In the genomic region with DNA sequence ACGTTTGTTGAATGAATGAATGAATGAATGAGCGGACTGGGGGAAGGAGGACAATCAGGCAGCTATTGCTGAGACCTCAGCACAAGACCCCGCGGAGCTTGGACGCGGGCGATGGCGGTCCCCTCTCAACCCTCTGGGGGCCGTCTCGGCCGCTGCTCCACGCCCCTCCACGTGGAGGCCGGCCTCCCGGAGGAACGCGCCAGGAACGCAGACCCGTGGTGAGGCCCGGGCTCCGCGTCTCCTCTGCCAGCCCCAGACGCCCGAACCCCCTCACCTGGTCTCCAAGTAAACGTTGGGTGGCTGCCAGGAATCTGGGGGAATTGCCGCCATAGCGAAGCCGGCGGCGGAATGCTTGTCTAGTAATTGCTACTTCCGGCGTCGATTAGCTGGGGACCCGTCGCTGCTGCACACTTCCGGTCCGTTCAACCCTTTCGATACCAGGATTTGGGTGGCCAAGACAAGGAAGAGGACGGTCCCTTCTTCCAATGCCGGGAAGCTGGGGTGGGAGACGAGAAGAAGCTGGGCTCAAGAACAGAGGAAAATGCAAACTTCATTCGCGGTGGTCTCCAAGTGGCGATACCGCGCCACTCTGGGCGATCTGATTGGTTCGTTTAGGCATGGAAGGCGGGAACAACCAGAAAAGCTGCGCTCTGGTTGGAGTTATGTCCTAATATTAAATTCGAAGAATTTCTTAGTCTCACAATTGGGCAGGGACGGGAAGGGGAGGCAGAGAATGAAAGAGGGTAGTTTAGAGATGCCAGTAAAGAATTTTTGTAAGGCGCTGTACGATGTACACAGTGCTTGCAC, we compare ENCODE assay signal across 1 cellular context.
TF ChIP-seq lines count a peak whose summit lies in the region.

A gene (minus strand): TSS at position 361 of the 807 bp plus-strand sequence. CDS start 31 bp downstream, at position 330.

TF ChIP-seq in HEK293, 187 proteins besides CTCF, POLR2A, EP300 and RAD21 (continued from another document and continues in another):
- TF ChIP-seq, protein P1, sequence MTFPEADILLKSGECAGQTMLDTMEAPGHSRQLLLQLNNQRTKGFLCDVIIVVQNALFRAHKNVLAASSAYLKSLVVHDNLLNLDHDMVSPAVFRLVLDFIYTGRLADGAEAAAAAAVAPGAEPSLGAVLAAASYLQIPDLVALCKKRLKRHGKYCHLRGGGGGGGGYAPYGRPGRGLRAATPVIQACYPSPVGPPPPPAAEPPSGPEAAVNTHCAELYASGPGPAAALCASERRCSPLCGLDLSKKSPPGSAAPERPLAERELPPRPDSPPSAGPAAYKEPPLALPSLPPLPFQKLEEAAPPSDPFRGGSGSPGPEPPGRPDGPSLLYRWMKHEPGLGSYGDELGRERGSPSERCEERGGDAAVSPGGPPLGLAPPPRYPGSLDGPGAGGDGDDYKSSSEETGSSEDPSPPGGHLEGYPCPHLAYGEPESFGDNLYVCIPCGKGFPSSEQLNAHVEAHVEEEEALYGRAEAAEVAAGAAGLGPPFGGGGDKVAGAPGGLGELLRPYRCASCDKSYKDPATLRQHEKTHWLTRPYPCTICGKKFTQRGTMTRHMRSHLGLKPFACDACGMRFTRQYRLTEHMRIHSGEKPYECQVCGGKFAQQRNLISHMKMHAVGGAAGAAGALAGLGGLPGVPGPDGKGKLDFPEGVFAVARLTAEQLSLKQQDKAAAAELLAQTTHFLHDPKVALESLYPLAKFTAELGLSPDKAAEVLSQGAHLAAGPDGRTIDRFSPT (tag by site-specific recombination; IDR thresholded peaks at IDR 0.05) = no peak
- TF ChIP-seq, protein P2, sequence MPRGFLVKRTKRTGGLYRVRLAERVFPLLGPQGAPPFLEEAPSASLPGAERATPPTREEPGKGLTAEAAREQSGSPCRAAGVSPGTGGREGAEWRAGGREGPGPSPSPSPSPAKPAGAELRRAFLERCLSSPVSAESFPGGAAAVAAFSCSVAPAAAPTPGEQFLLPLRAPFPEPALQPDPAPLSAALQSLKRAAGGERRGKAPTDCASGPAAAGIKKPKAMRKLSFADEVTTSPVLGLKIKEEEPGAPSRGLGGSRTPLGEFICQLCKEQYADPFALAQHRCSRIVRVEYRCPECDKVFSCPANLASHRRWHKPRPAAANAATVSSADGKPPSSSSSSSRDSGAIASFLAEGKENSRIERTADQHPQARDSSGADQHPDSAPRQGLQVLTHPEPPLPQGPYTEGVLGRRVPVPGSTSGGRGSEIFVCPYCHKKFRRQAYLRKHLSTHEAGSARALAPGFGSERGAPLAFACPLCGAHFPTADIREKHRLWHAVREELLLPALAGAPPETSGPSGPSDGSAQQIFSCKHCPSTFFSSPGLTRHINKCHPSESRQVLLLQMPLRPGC (tag by site-specific recombination; IDR thresholded peaks at IDR 0.05) = peak; percentile 93
- TF ChIP-seq ZBTB17 (tag by site-specific recombination; IDR thresholded peaks at IDR 0.05) (peak; percentile 87), ZNF302 (tag by site-specific recombination; IDR thresholded peaks at IDR 0.05; ENCODE audit: low read depth) (no peak), REPIN1 (tag by site-specific recombination; IDR thresholded peaks at IDR 0.05; ENCODE audit: low read depth) (no peak; the same call in 1 of the 2 replicates), BCL11B (tag by site-specific recombination; IDR thresholded peaks at IDR 0.05; ENCODE audit: low read depth) (peak; percentile 45), ZNF214 (tag by site-specific recombination; IDR thresholded peaks at IDR 0.05; ENCODE audit: borderline replicate concordance) (no peak), ZNF354C (tag by site-specific recombination; IDR thresholded peaks at IDR 0.05; ENCODE audit: borderline replicate concordance, low read depth) (no peak), ZNF184 (tag by site-specific recombination; IDR thresholded peaks at IDR 0.05) (peak; percentile 65; the same call in 1 of the 2 replicates), ZFHX2 (tag by site-specific recombination; conservative IDR thresholded peaks at IDR 0.05) (no peak), ZNF157 (tag by site-specific recombination; IDR thresholded peaks at IDR 0.05) (no peak), ZNF239 (tag by site-specific recombination; IDR thresholded peaks at IDR 0.05) (no peak), ZXDB (tag by site-specific recombination; IDR thresholded peaks at IDR 0.05) (peak; percentile 97), SALL2 (tag by site-specific recombination; IDR thresholded peaks at IDR 0.05; ENCODE audit: borderline replicate concordance) (no peak), ZNF324 (tag by site-specific recombination; IDR thresholded peaks at IDR 0.05) (peak; percentile 73), ZNF112 (tag by site-specific recombination; IDR thresholded peaks at IDR 0.05) (no peak), ZNF626 (tag by site-specific recombination; IDR thresholded peaks at IDR 0.05) (no peak; the same call in 1 of the 2 replicates), GFI1B (tag by site-specific recombination; IDR thresholded peaks at IDR 0.05) (peak; percentile 68)
- TF ChIP-seq, protein P3, sequence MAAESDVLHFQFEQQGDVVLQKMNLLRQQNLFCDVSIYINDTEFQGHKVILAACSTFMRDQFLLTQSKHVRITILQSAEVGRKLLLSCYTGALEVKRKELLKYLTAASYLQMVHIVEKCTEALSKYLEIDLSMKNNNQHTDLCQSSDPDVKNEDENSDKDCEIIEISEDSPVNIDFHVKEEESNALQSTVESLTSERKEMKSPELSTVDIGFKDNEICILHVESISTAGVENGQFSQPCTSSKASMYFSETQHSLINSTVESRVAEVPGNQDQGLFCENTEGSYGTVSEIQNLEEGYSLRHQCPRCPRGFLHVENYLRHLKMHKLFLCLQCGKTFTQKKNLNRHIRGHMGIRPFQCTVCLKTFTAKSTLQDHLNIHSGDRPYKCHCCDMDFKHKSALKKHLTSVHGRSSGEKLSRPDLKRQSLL (tag by site-specific recombination; IDR thresholded peaks at IDR 0.05) = peak; percentile 37; the same call in 1 of the 2 replicates
- TF ChIP-seq, protein P4, sequence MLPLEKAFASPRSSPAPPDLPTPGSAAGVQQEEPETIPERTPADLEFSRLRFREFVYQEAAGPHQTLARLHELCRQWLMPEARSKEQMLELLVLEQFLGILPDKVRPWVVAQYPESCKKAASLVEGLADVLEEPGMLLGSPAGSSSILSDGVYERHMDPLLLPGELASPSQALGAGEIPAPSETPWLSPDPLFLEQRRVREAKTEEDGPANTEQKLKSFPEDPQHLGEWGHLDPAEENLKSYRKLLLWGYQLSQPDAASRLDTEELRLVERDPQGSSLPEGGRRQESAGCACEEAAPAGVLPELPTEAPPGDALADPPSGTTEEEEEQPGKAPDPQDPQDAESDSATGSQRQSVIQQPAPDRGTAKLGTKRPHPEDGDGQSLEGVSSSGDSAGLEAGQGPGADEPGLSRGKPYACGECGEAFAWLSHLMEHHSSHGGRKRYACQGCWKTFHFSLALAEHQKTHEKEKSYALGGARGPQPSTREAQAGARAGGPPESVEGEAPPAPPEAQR (tag by site-specific recombination; IDR thresholded peaks at IDR 0.05) = 0 out of 2 replicates have a peak, but pooled peaks have one; percentile 40
- TF ChIP-seq, protein P5, sequence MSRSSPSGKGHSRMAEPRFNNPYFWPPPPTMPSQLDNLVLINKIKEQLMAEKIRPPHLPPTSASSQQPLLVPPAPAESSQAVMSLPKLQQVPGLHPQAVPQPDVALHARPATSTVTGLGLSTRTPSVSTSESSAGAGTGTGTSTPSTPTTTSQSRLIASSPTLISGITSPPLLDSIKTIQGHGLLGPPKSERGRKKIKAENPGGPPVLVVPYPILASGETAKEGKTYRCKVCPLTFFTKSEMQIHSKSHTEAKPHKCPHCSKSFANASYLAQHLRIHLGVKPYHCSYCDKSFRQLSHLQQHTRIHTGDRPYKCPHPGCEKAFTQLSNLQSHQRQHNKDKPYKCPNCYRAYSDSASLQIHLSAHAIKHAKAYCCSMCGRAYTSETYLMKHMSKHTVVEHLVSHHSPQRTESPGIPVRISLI (tag by site-specific recombination; IDR thresholded peaks at IDR 0.05) = no peak
- TF ChIP-seq, protein P6, sequence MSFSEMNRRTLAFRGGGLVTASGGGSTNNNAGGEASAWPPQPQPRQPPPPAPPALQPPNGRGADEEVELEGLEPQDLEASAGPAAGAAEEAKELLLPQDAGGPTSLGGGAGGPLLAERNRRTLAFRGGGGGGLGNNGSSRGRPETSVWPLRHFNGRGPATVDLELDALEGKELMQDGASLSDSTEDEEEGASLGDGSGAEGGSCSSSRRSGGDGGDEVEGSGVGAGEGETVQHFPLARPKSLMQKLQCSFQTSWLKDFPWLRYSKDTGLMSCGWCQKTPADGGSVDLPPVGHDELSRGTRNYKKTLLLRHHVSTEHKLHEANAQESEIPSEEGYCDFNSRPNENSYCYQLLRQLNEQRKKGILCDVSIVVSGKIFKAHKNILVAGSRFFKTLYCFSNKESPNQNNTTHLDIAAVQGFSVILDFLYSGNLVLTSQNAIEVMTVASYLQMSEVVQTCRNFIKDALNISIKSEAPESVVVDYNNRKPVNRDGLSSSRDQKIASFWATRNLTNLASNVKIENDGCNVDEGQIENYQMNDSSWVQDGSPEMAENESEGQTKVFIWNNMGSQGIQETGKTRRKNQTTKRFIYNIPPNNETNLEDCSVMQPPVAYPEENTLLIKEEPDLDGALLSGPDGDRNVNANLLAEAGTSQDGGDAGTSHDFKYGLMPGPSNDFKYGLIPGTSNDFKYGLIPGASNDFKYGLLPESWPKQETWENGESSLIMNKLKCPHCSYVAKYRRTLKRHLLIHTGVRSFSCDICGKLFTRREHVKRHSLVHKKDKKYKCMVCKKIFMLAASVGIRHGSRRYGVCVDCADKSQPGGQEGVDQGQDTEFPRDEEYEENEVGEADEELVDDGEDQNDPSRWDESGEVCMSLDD (tag by site-specific recombination; IDR thresholded peaks at IDR 0.05) = peak; percentile 79
- TF ChIP-seq, protein P7, sequence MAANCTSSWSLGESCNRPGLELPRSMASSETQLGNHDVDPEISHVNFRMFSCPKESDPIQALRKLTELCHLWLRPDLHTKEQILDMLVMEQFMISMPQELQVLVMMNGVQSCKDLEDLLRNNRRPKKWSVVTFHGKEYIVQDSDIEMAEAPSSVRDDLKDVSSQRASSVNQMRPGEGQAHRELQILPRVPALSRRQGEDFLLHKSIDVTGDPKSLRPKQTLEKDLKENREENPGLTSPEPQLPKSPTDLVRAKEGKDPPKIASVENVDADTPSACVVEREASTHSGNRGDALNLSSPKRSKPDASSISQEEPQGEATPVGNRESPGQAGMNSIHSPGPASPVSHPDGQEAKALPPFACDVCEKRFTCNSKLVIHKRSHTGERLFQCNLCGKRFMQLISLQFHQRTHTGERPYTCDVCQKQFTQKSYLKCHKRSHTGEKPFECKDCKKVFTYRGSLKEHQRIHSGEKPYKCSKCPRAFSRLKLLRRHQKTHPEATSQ (tag by site-specific recombination; IDR thresholded peaks at IDR 0.05) = peak; percentile 87; the same call in 1 of the 2 replicates
- TF ChIP-seq, protein P8, sequence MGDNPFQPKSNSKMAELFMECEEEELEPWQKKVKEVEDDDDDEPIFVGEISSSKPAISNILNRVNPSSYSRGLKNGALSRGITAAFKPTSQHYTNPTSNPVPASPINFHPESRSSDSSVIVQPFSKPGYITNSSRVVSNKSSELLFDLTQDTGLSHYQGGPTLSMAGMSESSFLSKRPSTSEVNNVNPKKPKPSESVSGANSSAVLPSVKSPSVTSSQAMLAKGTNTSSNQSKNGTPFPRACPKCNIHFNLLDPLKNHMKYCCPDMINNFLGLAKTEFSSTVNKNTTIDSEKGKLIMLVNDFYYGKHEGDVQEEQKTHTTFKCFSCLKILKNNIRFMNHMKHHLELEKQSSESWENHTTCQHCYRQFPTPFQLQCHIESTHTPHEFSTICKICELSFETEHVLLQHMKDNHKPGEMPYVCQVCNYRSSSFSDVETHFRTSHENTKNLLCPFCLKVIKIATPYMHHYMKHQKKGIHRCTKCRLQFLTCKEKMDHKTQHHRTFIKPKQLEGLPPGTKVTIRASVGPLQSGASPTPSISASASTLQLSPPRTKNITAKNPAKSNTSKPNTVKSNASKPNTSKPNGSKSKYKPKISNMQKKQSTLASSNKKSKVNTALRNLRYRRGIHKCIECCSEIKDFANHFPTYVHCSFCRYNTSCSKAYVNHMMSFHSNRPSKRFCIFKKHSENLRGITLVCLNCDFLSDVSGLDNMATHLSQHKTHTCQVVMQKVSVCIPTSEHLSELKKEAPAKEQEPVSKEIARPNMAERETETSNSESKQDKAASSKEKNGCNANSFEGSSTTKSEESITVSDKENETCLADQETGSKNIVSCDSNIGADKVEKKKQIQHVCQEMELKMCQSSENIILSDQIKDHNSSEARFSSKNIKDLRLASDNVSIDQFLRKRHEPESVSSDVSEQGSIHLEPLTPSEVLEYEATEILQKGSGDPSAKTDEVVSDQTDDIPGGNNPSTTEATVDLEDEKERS (tag by site-specific recombination; IDR thresholded peaks at IDR 0.05) = peak; percentile 57; the same call in 1 of the 2 replicates
- TF ChIP-seq, protein P9, sequence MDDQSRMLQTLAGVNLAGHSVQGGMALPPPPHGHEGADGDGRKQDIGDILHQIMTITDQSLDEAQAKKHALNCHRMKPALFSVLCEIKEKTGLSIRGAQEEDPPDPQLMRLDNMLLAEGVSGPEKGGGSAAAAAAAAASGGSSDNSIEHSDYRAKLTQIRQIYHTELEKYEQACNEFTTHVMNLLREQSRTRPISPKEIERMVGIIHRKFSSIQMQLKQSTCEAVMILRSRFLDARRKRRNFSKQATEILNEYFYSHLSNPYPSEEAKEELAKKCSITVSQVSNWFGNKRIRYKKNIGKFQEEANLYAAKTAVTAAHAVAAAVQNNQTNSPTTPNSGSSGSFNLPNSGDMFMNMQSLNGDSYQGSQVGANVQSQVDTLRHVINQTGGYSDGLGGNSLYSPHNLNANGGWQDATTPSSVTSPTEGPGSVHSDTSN (CRISPR knock-in tag; IDR thresholded peaks at IDR 0.05) = no peak
- TF ChIP-seq, protein P10, sequence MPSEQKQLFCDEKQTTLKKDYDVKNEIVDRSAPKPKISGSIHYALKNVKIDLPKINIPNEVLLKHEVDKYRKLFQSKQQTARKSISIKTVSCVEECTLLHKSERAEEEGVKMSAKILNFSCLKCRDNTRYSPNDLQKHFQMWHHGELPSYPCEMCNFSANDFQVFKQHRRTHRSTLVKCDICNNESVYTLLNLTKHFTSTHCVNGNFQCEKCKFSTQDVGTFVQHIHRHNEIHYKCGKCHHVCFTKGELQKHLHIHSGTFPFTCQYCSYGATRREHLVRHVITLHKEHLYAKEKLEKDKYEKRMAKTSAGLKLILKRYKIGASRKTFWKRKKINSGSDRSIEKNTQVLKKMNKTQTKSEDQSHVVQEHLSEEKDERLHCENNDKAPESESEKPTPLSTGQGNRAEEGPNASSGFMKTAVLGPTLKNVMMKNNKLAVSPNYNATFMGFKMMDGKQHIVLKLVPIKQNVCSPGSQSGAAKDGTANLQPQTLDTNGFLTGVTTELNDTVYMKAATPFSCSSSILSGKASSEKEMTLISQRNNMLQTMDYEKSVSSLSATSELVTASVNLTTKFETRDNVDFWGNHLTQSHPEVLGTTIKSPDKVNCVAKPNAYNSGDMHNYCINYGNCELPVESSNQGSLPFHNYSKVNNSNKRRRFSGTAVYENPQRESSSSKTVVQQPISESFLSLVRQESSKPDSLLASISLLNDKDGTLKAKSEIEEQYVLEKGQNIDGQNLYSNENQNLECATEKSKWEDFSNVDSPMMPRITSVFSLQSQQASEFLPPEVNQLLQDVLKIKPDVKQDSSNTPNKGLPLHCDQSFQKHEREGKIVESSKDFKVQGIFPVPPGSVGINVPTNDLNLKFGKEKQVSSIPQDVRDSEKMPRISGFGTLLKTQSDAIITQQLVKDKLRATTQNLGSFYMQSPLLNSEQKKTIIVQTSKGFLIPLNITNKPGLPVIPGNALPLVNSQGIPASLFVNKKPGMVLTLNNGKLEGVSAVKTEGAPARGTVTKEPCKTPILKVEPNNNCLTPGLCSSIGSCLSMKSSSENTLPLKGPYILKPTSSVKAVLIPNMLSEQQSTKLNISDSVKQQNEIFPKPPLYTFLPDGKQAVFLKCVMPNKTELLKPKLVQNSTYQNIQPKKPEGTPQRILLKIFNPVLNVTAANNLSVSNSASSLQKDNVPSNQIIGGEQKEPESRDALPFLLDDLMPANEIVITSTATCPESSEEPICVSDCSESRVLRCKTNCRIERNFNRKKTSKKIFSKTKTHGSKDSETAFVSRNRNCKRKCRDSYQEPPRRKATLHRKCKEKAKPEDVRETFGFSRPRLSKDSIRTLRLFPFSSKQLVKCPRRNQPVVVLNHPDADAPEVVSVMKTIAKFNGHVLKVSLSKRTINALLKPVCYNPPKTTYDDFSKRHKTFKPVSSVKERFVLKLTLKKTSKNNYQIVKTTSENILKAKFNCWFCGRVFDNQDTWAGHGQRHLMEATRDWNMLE (tag by site-specific recombination; conservative IDR thresholded peaks at IDR 0.05; ENCODE audit: low read depth) = peak; percentile 92
